1 cellular context compared by ENCODE assay signal in genomic region chr1:45739137-45739536, GRCh38.
TF ChIP-seq lines count a peak whose summit lies in the region.

No MANE protein-coding gene starts in this region.

TF ChIP-seq in HepG2, 621 proteins besides CTCF, POLR2A, EP300 and RAD21:
- TF ChIP-seq ZNF460 (CRISPR knock-in tag; IDR thresholded peaks at IDR 0.05; ENCODE audit: borderline replicate concordance): peak; percentile 69
- no peak for TF ChIP-seq YEATS4 (CRISPR knock-in tag; IDR thresholded peaks at IDR 0.05; ENCODE audit: borderline replicate concordance)
- TF ChIP-seq ZNF770 (CRISPR knock-in tag; IDR thresholded peaks at IDR 0.05): peak; percentile 75; the same call in 1 of the 2 replicates
